Comparison of ENCODE assay signal across 8 cellular contexts in genomic region chr12:109998241-109998903, GRCh38. TPM values are rescaled to one million over a fixed set of nuclear protein-coding genes. Genes with fewer than 3 reads are reported as not detected.
A peak's percentile ranks its signal among the peaks of the same experiment; 100 is the strongest.
DNase-seq lines count a peak whose midpoint lies in the region; ATAC-seq and TF ChIP-seq lines count a peak whose summit lies in the region.

No MANE protein-coding gene starts in this region.

- peak overlapping the region in 3 of 4 donors; percentile 71 to 89 (median 84) for H3K27ac ChIP-seq in tibial nerve

- no peaks in the 10 kb centered on the region for H3K9me3 Mint-ChIP-seq in activated T-cell treated with anti-CD3 and anti-CD28 coated beads, Interleukin-2, amount 50 U/mL, for 24 hours
- no peaks in the 10 kb centered on the region for H3K9me3 Mint-ChIP-seq in activated T-helper 17 cell treated with anti-CD3 and anti-CD28 coated beads, Interleukin-2, amount 50 U/mL, for 72 hours

- peak overlapping the region; percentile 99 for H3K4me3 Mint-ChIP-seq in activated T-cell treated with anti-CD3 and anti-CD28 coated beads, Interleukin-2, amount 50 U/mL, for 24 hours
- peak overlapping the region; percentile 100 for H3K4me3 Mint-ChIP-seq in activated T-helper 17 cell treated with anti-CD3 and anti-CD28 coated beads, Interleukin-2, amount 50 U/mL, for 72 hours

- TF ChIP-seq CTCF in kidney epithelial cell (IDR thresholded peaks at IDR 0.05; ENCODE audit: insufficient read depth, low read length, poor library complexity, severe bottlenecking) (no peak), tibial nerve (IDR thresholded peaks at IDR 0.05) (no peak), GM20000 (IDR thresholded peaks at IDR 0.05; ENCODE audit: extremely low read depth, missing control alignments) (no peak)

- ATAC-seq in activated T-helper 17 cell treated with anti-CD3 and anti-CD28 coated beads, Interleukin-2, amount 50 U/mL, for 72 hours (replicated peaks), result no peak
- no peak for ATAC-seq in HG02763 (IDR thresholded peaks at IDR 0.05; ENCODE audit: unreplicated experiment)

- H3K36me3 ChIP-seq in kidney epithelial cell (ENCODE audit: control insufficient read depth, insufficient read depth, low read length), result no peaks in the 10 kb centered on the region
- peaks cover 0 to 9% (median 0%) of the 10 kb centered on the region in 3 donors for H3K36me3 ChIP-seq in tibial nerve

- TF ChIP-seq POLR2A in tibial nerve (IDR thresholded peaks at IDR 0.05), result no peak

- H3K27me3 Mint-ChIP-seq in activated T-cell treated with anti-CD3 and anti-CD28 coated beads, Interleukin-2, amount 50 U/mL, for 24 hours, result no peaks in the 10 kb centered on the region
- H3K27me3 Mint-ChIP-seq in activated T-helper 17 cell treated with anti-CD3 and anti-CD28 coated beads, Interleukin-2, amount 50 U/mL, for 72 hours, result no peaks in the 10 kb centered on the region

- 55% methylated on average over 9 of the region's 9 CpGs for WGBS in tibial nerve, 2 donors

- H3K4me1 Mint-ChIP-seq in activated T-cell treated with anti-CD3 and anti-CD28 coated beads, Interleukin-2, amount 50 U/mL, for 24 hours (ENCODE audit: low read depth), result peaks cover 69% of the 10 kb centered on the region
- peaks cover 26% of the 10 kb centered on the region for H3K4me1 Mint-ChIP-seq in activated T-helper 17 cell treated with anti-CD3 and anti-CD28 coated beads, Interleukin-2, amount 50 U/mL, for 72 hours

- no peak for DNase-seq in activated T-cell treated with anti-CD3 and anti-CD28 coated beads, Interleukin-2, amount 50 U/mL, for 24 hours
- DNase-seq in activated T-cell treated with anti-CD3 and anti-CD28 coated beads for 4 hours, result no peak
- no peak for DNase-seq in kidney epithelial cell (ENCODE audit: low read depth)
- DNase-seq in tibial nerve (ENCODE audit: low spot score in 2 of 2), result no peak
- DNase-seq in stimulated activated CD4-positive, alpha-beta T cell treated with anti-CD3 and anti-CD28 coated beads, Interleukin-2, amount 100 ng/mL, for 24 hours, result no peak
- DNase-seq in GM20000 (ENCODE audit: low spot score), result no peak

- H3K36me3 Mint-ChIP-seq in activated T-cell treated with anti-CD3 and anti-CD28 coated beads, Interleukin-2, amount 50 U/mL, for 24 hours (ENCODE audit: low read depth), result peaks cover 35% of the 10 kb centered on the region
- H3K36me3 Mint-ChIP-seq in activated T-helper 17 cell treated with anti-CD3 and anti-CD28 coated beads, Interleukin-2, amount 50 U/mL, for 72 hours (ENCODE audit: low read depth), result peaks cover 37% of the 10 kb centered on the region

- H3K27ac Mint-ChIP-seq in activated T-cell treated with anti-CD3 and anti-CD28 coated beads, Interleukin-2, amount 50 U/mL, for 24 hours, result peak overlapping the region; percentile 98
- H3K27ac Mint-ChIP-seq in activated T-helper 17 cell treated with anti-CD3 and anti-CD28 coated beads, Interleukin-2, amount 50 U/mL, for 72 hours, result peak overlapping the region; percentile 100

- H3K4me1 ChIP-seq in tibial nerve, result peaks cover 0 to 59% (median 40%) of the 10 kb centered on the region in 4 donors

- H3K4me3 ChIP-seq in kidney epithelial cell (ENCODE audit: low read depth, low read length) (peak overlapping the region; percentile 76), tibial nerve (peak overlapping the region; percentile 83 to 96 (median 94))

- no peaks in the 10 kb centered on the region for H3K9me3 ChIP-seq in tibial nerve

- H3K27me3 ChIP-seq in kidney epithelial cell (ENCODE audit: control insufficient read depth, insufficient read depth, low read length) (no peaks in the 10 kb centered on the region), tibial nerve (no peaks in the 10 kb centered on the region)

- TF ChIP-seq EP300 in tibial nerve (IDR thresholded peaks at IDR 0.05), result no peak

RNA-seq across cellular contexts. Expression of gene ANKRD13A, which starts 0.9 kb away (rescaled TPM):
- total RNA-seq in activated T-helper 17 cell treated with anti-CD3 and anti-CD28 coated beads, Interleukin-2, amount 50 U/mL, for 72 hours, result 10 to 100 TPM; 61.4 to 68.5 TPM
- total RNA-seq in kidney epithelial cell (40.6 and 73.8 TPM in 2 replicates), tibial nerve (10 to 100 TPM; 38.5 to 69.0 (median 51.7) TPM)

RNA-seq across cellular contexts. Expression of gene GIT2, which starts 2.2 kb away (rescaled TPM):
- total RNA-seq in activated T-helper 17 cell treated with anti-CD3 and anti-CD28 coated beads, Interleukin-2, amount 50 U/mL, for 72 hours, result 10 to 100 TPM; 70.8 to 75.2 TPM
- total RNA-seq in kidney epithelial cell (20.3 and 23.8 TPM in 2 replicates), tibial nerve (10 to 100 TPM; 39.8 to 62.9 (median 55.5) TPM)

RNA-seq across cellular contexts. Expression of gene C12orf76, which starts 50.0 kb away (rescaled TPM):
- total RNA-seq in activated T-helper 17 cell treated with anti-CD3 and anti-CD28 coated beads, Interleukin-2, amount 50 U/mL, for 72 hours, result 10 to 100 TPM in 1 of 2 donors, 1 to 10 TPM in 1; 9.9 to 16.3 TPM
- total RNA-seq in kidney epithelial cell (8.8 and 14.5 TPM in 2 replicates), tibial nerve (10 to 100 TPM; 19.4 to 29.7 (median 22.5) TPM)
